Comparison of ENCODE assay signal across 14 cellular contexts in the genomic region with DNA sequence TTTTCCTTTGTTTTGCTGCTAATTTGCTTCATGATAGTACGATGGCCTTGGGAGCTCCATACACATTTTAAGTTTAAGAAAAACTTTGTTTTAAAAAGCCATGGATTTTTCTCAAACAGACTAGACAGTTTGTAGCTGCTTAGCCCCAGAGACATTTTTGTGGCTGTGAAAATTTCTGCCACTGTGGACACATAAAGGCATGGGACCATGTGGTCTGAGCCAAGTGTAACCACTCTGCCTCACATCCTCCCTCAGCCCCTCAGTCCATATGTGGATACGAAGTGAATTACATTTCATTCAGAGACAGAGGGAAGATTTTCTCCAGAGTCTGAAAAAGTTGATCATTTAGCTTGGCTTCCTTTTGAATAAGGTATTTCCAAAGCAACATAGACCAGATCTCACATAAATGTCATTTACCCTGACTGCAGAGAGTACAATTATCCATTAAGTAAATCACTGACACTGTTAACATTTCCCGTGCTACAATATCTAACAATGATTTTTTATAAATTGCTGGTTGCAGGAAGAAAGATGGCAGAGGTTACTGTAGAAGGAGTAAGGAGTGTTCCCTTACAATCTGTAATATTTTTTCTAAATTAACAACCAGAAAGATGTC.
DNase-seq lines count a peak whose midpoint lies in the region; ATAC-seq and TF ChIP-seq lines count a peak whose summit lies in the region.
"Had no signal": no experiment of that assay in that cellular context is flagged by ENCODE, and none has a peak within 500 bp of the region (broad histone marks: within the 10 kb centered on the region; RNA-seq: fewer than 3 reads in every experiment).

No MANE protein-coding gene starts in this region.

- no peak overlapping the region for H3K14ac ChIP-seq in mesenchymal stem cell (ENCODE audit: low read length in 2 of 2)

- H3K27ac ChIP-seq in mesenchymal stem cell (ENCODE audit: low read length, poor library complexity, severe bottlenecking), result peak overlapping the region; percentile 100
- peak overlapping the region; percentile 86 to 91 for H3K27ac ChIP-seq in thoracic aorta

- H3K4me3 Mint-ChIP-seq in HFFc6 (peak overlapping the region; percentile 85), endothelial cell (ENCODE audit: unreplicated experiment) (no peak overlapping the region)
- H3K4me3 Mint-ChIP-seq: activated T-helper 1 cell treated with anti-CD3 and anti-CD28 coated beads, Interleukin-12 subunit alpha, Interleukin-12 subunit beta, Interleukin-2, Interleukin-4 antibody, amounts not matched to agents 30 ng/mL and 10 ng/mL and 1 ng/mL, durations not matched to agents 14 hours and 24 hours and 36 hours; naive B cell had no signal

- peak overlapping the region; percentile 98 for H2BK5ac ChIP-seq in mesenchymal stem cell (ENCODE audit: low read depth, low read length, poor library complexity, severe bottlenecking)

- no peaks in the 10 kb centered on the region for H3K79me1 ChIP-seq in mesenchymal stem cell (replicated peaks; ENCODE audit: low read length, poor library complexity, severe bottlenecking)

- peak overlapping the region; percentile 80 to 88 for H2BK12ac ChIP-seq in mesenchymal stem cell (ENCODE audit: low read length in 2 of 2)

- no peak overlapping the region for H2BK15ac ChIP-seq in mesenchymal stem cell (ENCODE audit: low read depth, poor library complexity, severe bottlenecking)

- no peak for ATAC-seq in thoracic aorta (ENCODE audit: insufficient number of reproducible peaks, low FRiP score, low read depth)
- ATAC-seq: activated CD4-positive, CD25-positive, alpha-beta regulatory T cell treated with anti-CD3 and anti-CD28 coated beads, Interleukin-2, amount 50 U/mL, for 24 hours had no signal

- peak overlapping the region; percentile 86 for H3K9ac ChIP-seq in mesenchymal stem cell (ENCODE audit: low read length)

- H4K91ac ChIP-seq in mesenchymal stem cell (ENCODE audit: low read length), result peak overlapping the region; percentile 80

- H3K36me3 ChIP-seq in mesenchymal stem cell (ENCODE audit: control insufficient read depth in 1 of 2, insufficient read depth in 2 of 2, low read depth in 1 of 2, low read length in 2 of 2) (no peaks in the 10 kb centered on the region), thoracic aorta (no peaks in the 10 kb centered on the region)

- peak overlapping the region; percentile 21 for H3K4me2 ChIP-seq in mesenchymal stem cell (ENCODE audit: low read length, poor library complexity, severe bottlenecking)

- no peak for DNase-seq in HFFc6
- no peak for DNase-seq in astrocyte of the spinal cord (ENCODE audit: low read depth, low spot score)
- DNase-seq in mesenchymal stem cell, result peak; percentile 67
- DNase-seq in thoracic aorta (ENCODE audit: low spot score), result no peak
- no peak for DNase-seq in LoVo (ENCODE audit: low spot score)
- DNase-seq in HuH-7.5 (ENCODE audit: low spot score), result no peak
- no peak for DNase-seq in endothelial cell (ENCODE audit: low spot score)
- DNase-seq in NCI-H82 (lab: John Stamatoyannopoulos, UW), result no peak
- DNase-seq: Caco-2; naive B cell; NCI-H446; stimulated activated CD4-positive, alpha-beta T cell treated with anti-CD3 and anti-CD28 coated beads, Interleukin-2, amount 100 ng/mL, for 24 hours had no signal

- peak overlapping the region; percentile 5 for H3K4me3 ChIP-seq in astrocyte of the spinal cord (ENCODE audit: low read depth, low read length)
- H3K4me3 ChIP-seq in mesenchymal stem cell (ENCODE audit: insufficient read depth in 1 of 2, low read depth in 1 of 2, low read length in 2 of 2), result peak overlapping the region in 1 of 2 experiments; percentile 39
- peak overlapping the region; percentile 55 for H3K4me3 ChIP-seq in thoracic aorta

- H2BK120ac ChIP-seq in mesenchymal stem cell (ENCODE audit: low read depth, low read length), result peak overlapping the region; percentile 92

- H3K4ac ChIP-seq in mesenchymal stem cell (ENCODE audit: low read depth in 1 of 2, low read length in 2 of 2), result peak overlapping the region; percentile 68 to 75

- in situ Hi-C loops in astrocyte of the spinal cord (cut with HindIII; ENCODE audit: low sequenced_read_pairs), result no loop called here

- H3K27me3 ChIP-seq in mesenchymal stem cell (ENCODE audit: control insufficient read depth in 1 of 2, insufficient read depth in 1 of 2, low read length in 2 of 2) (no peaks in the 10 kb centered on the region), thoracic aorta (replicated peaks; ENCODE audit: insufficient read depth) (no peaks in the 10 kb centered on the region)

- TF ChIP-seq CTCF in HFFc6 (IDR thresholded peaks at IDR 0.05) (no peak), astrocyte of the spinal cord (IDR thresholded peaks at IDR 0.05; ENCODE audit: low read depth, low read length) (no peak), thoracic aorta (IDR thresholded peaks at IDR 0.05) (no peak), endothelial cell (IDR thresholded peaks at IDR 0.05; ENCODE audit: unreplicated experiment) (no peak)

- H2AK5ac ChIP-seq in mesenchymal stem cell (ENCODE audit: low read length, severe bottlenecking), result peak overlapping the region; percentile 90

- no CpG with 5 or more reads among the region's 3 CpGs for WGBS in mesenchymal stem cell

- H3K18ac ChIP-seq in mesenchymal stem cell (ENCODE audit: low read depth in 1 of 2, low read length in 2 of 2), result peak overlapping the region; percentile 83 to 89

- no peaks in the 10 kb centered on the region for H3K9me3 Mint-ChIP-seq in HFFc6
- H3K9me3 Mint-ChIP-seq in endothelial cell (ENCODE audit: unreplicated experiment), result no peaks in the 10 kb centered on the region
- H3K9me3 Mint-ChIP-seq: activated T-helper 1 cell treated with anti-CD3 and anti-CD28 coated beads, Interleukin-12 subunit alpha, Interleukin-12 subunit beta, Interleukin-2, Interleukin-4 antibody, amounts not matched to agents 30 ng/mL and 10 ng/mL and 1 ng/mL, durations not matched to agents 14 hours and 24 hours and 36 hours had no signal

- H4K8ac ChIP-seq in mesenchymal stem cell (ENCODE audit: low read length), result peak overlapping the region; percentile 80

- peak overlapping the region; percentile 93 for H3K27ac Mint-ChIP-seq in HFFc6
- H3K27ac Mint-ChIP-seq in endothelial cell (ENCODE audit: unreplicated experiment), result no peak overlapping the region
- H3K27ac Mint-ChIP-seq: activated T-helper 1 cell treated with anti-CD3 and anti-CD28 coated beads, Interleukin-12 subunit alpha, Interleukin-12 subunit beta, Interleukin-2, Interleukin-4 antibody, amounts not matched to agents 30 ng/mL and 10 ng/mL and 1 ng/mL, durations not matched to agents 14 hours and 24 hours and 36 hours; naive B cell had no signal

- H2AFZ ChIP-seq in mesenchymal stem cell (ENCODE audit: low read depth, low read length), result no peak overlapping the region

- H3K9me3 ChIP-seq in mesenchymal stem cell (ENCODE audit: control insufficient read depth, low read length), result no peaks in the 10 kb centered on the region
- H3K9me3 ChIP-seq in thoracic aorta, result no peaks in the 10 kb centered on the region
- H3K9me3 ChIP-seq: Caco-2 had no signal

- H3K36me3 Mint-ChIP-seq in HFFc6 (ENCODE audit: low read depth) (no peaks in the 10 kb centered on the region), endothelial cell (ENCODE audit: low read depth, unreplicated experiment) (no peaks in the 10 kb centered on the region)
- H3K36me3 Mint-ChIP-seq: naive B cell had no signal

- H3K4me1 ChIP-seq in mesenchymal stem cell (ENCODE audit: control insufficient read depth, insufficient read depth, low read depth, low read length) (peaks cover 4% of the 10 kb centered on the region), thoracic aorta (ENCODE audit: control insufficient read depth in 1 of 2, low read depth in 2 of 2) (peaks cover 29 to 56% of the 10 kb centered on the region in 2 donors)
- H3K4me1 ChIP-seq: Caco-2 had no signal

- H3K27me3 Mint-ChIP-seq in HFFc6 (ENCODE audit: insufficient read depth), result no peaks in the 10 kb centered on the region
- H3K27me3 Mint-ChIP-seq in endothelial cell (ENCODE audit: unreplicated experiment), result no peaks in the 10 kb centered on the region
- H3K27me3 Mint-ChIP-seq: naive B cell had no signal

- H3K23ac ChIP-seq in mesenchymal stem cell (ENCODE audit: low read length in 2 of 2), result peak overlapping the region in 1 of 2 experiments; percentile 91

- H3K4me1 Mint-ChIP-seq in HFFc6 (ENCODE audit: low read depth) (peaks cover 40% of the 10 kb centered on the region), endothelial cell (ENCODE audit: unreplicated experiment) (peaks cover 26% of the 10 kb centered on the region)
- H3K4me1 Mint-ChIP-seq: naive B cell had no signal
